In the genomic region with DNA sequence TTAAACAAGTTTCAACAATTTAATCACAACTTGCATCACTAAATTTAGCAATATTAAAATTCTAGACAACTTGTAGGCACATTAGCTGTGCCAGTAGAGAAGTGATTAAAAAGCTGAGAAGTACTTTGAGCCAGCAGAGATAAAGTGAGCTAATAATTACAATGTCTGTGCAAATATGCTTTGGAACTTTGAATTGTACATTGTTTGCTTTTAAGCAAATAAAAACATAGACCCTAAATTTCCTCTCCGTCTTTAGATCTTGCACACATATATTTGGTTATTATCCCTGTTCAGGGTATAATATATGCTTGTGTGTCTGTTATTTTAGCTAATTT, we compare ENCODE assay signal across 1 cellular context.
TF ChIP-seq lines count a peak whose summit lies in the region.

No MANE protein-coding gene starts in this region.

TF ChIP-seq in HepG2, 621 proteins besides CTCF, POLR2A, EP300 and RAD21 (continued from another document and continues in another):
- TF ChIP-seq, protein P1, sequence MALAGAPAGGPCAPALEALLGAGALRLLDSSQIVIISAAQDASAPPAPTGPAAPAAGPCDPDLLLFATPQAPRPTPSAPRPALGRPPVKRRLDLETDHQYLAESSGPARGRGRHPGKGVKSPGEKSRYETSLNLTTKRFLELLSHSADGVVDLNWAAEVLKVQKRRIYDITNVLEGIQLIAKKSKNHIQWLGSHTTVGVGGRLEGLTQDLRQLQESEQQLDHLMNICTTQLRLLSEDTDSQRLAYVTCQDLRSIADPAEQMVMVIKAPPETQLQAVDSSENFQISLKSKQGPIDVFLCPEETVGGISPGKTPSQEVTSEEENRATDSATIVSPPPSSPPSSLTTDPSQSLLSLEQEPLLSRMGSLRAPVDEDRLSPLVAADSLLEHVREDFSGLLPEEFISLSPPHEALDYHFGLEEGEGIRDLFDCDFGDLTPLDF (CRISPR knock-in tag; IDR thresholded peaks at IDR 0.05) = 0 out of 2 replicates have a peak, but pooled peaks have one; percentile 29
- TF ChIP-seq SMYD3 (CRISPR knock-in tag; IDR thresholded peaks at IDR 0.05) (no peak), ZNF20 (CRISPR knock-in tag; IDR thresholded peaks at IDR 0.05) (no peak), IKZF4 (CRISPR knock-in tag; IDR thresholded peaks at IDR 0.05; ENCODE audit: borderline replicate concordance, low read depth, not compliant biosample characterization) (no peak), ARNT2 (CRISPR knock-in tag; IDR thresholded peaks at IDR 0.05; ENCODE audit: low read depth) (no peak), TAF1 (CRISPR knock-in tag; IDR thresholded peaks at IDR 0.05) (no peak), ZNF318 (CRISPR knock-in tag; IDR thresholded peaks at IDR 0.05) (no peak), ZSCAN29 (CRISPR knock-in tag; conservative IDR thresholded peaks at IDR 0.05) (no peak), ZNF567 (CRISPR knock-in tag; IDR thresholded peaks at IDR 0.05; ENCODE audit: borderline replicate concordance) (no peak), ZNF3 (CRISPR knock-in tag; IDR thresholded peaks at IDR 0.05) (no peak), NFKB2 (CRISPR knock-in tag; IDR thresholded peaks at IDR 0.05; ENCODE audit: borderline replicate concordance) (no peak), ELF1 (CRISPR knock-in tag; IDR thresholded peaks at IDR 0.05) (no peak), SUZ12 (IDR thresholded peaks at IDR 0.05; ENCODE audit: low read depth, low read length) (no peak), PRMT3 (CRISPR knock-in tag; IDR thresholded peaks at IDR 0.05; ENCODE audit: borderline replicate concordance, low read depth) (no peak), KDM1A (CRISPR knock-in tag; IDR thresholded peaks at IDR 0.05) (no peak), PITX1 (CRISPR knock-in tag; IDR thresholded peaks at IDR 0.05) (peak; percentile 61), HOXA9 (CRISPR knock-in tag; IDR thresholded peaks at IDR 0.05; ENCODE audit: borderline replicate concordance) (no peak), THRA (CRISPR knock-in tag; IDR thresholded peaks at IDR 0.05; ENCODE audit: borderline replicate concordance) (0 out of 2 replicates have a peak, but pooled peaks have one; percentile 35), AGO2 (optimal IDR thresholded peaks at IDR 0.05; ENCODE audit: low read depth, low read length) (no peak), ZNF577 (CRISPR knock-in tag; IDR thresholded peaks at IDR 0.05; ENCODE audit: borderline replicate concordance, low read depth) (no peak), ADNP (CRISPR knock-in tag; IDR thresholded peaks at IDR 0.05) (no peak), ZNF136 (CRISPR knock-in tag; IDR thresholded peaks at IDR 0.05; ENCODE audit: low read depth) (no peak), PRPF4 (IDR thresholded peaks at IDR 0.05; ENCODE audit: low read depth, low read length, poor library complexity, severe bottlenecking) (no peak), SMAD9 (CRISPR knock-in tag; IDR thresholded peaks at IDR 0.05) (no peak), SP1 (IDR thresholded peaks at IDR 0.05) (no peak), SP1 (CRISPR knock-in tag; IDR thresholded peaks at IDR 0.05) (no peak), DNMT1 (CRISPR knock-in tag; IDR thresholded peaks at IDR 0.05) (no peak), ZNF430 (CRISPR knock-in tag; IDR thresholded peaks at IDR 0.05) (no peak), PHF5A (CRISPR knock-in tag; IDR thresholded peaks at IDR 0.05; ENCODE audit: low read depth, unreplicated experiment) (no peak), ZBTB20 (CRISPR knock-in tag; IDR thresholded peaks at IDR 0.05; ENCODE audit: borderline replicate concordance, low read depth) (no peak; the same call in 1 of the 2 replicates)
- TF ChIP-seq, protein P2, sequence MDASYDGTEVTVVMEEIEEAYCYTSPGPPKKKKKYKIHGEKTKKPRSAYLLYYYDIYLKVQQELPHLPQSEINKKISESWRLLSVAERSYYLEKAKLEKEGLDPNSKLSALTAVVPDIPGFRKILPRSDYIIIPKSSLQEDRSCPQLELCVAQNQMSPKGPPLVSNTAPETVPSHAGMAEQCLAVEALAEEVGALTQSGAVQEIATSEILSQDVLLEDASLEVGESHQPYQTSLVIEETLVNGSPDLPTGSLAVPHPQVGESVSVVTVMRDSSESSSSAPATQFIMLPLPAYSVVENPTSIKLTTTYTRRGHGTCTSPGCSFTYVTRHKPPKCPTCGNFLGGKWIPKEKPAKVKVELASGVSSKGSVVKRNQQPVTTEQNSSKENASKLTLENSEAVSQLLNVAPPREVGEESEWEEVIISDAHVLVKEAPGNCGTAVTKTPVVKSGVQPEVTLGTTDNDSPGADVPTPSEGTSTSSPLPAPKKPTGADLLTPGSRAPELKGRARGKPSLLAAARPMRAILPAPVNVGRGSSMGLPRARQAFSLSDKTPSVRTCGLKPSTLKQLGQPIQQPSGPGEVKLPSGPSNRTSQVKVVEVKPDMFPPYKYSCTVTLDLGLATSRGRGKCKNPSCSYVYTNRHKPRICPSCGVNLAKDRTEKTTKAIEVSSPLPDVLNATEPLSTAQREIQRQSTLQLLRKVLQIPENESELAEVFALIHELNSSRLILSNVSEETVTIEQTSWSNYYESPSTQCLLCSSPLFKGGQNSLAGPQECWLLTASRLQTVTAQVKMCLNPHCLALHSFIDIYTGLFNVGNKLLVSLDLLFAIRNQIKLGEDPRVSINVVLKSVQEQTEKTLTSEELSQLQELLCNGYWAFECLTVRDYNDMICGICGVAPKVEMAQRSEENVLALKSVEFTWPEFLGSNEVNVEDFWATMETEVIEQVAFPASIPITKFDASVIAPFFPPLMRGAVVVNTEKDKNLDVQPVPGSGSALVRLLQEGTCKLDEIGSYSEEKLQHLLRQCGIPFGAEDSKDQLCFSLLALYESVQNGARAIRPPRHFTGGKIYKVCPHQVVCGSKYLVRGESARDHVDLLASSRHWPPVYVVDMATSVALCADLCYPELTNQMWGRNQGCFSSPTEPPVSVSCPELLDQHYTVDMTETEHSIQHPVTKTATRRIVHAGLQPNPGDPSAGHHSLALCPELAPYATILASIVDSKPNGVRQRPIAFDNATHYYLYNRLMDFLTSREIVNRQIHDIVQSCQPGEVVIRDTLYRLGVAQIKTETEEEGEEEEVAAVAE (CRISPR knock-in tag; IDR thresholded peaks at IDR 0.05; ENCODE audit: borderline replicate concordance) = no peak
- TF ChIP-seq, protein P3, sequence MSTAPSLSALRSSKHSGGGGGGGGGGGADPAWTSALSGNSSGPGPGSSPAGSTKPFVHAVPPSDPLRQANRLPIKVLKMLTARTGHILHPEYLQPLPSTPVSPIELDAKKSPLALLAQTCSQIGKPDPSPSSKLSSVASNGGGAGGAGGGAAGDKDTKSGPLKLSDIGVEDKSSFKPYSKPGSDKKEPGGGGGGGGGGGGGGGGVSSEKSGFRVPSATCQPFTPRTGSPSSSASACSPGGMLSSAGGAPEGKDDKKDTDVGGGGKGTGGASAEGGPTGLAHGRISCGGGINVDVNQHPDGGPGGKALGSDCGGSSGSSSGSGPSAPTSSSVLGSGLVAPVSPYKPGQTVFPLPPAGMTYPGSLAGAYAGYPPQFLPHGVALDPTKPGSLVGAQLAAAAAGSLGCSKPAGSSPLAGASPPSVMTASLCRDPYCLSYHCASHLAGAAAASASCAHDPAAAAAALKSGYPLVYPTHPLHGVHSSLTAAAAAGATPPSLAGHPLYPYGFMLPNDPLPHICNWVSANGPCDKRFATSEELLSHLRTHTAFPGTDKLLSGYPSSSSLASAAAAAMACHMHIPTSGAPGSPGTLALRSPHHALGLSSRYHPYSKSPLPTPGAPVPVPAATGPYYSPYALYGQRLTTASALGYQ (CRISPR knock-in tag; IDR thresholded peaks at IDR 0.05) = peak; percentile 89
- TF ChIP-seq, protein P4, sequence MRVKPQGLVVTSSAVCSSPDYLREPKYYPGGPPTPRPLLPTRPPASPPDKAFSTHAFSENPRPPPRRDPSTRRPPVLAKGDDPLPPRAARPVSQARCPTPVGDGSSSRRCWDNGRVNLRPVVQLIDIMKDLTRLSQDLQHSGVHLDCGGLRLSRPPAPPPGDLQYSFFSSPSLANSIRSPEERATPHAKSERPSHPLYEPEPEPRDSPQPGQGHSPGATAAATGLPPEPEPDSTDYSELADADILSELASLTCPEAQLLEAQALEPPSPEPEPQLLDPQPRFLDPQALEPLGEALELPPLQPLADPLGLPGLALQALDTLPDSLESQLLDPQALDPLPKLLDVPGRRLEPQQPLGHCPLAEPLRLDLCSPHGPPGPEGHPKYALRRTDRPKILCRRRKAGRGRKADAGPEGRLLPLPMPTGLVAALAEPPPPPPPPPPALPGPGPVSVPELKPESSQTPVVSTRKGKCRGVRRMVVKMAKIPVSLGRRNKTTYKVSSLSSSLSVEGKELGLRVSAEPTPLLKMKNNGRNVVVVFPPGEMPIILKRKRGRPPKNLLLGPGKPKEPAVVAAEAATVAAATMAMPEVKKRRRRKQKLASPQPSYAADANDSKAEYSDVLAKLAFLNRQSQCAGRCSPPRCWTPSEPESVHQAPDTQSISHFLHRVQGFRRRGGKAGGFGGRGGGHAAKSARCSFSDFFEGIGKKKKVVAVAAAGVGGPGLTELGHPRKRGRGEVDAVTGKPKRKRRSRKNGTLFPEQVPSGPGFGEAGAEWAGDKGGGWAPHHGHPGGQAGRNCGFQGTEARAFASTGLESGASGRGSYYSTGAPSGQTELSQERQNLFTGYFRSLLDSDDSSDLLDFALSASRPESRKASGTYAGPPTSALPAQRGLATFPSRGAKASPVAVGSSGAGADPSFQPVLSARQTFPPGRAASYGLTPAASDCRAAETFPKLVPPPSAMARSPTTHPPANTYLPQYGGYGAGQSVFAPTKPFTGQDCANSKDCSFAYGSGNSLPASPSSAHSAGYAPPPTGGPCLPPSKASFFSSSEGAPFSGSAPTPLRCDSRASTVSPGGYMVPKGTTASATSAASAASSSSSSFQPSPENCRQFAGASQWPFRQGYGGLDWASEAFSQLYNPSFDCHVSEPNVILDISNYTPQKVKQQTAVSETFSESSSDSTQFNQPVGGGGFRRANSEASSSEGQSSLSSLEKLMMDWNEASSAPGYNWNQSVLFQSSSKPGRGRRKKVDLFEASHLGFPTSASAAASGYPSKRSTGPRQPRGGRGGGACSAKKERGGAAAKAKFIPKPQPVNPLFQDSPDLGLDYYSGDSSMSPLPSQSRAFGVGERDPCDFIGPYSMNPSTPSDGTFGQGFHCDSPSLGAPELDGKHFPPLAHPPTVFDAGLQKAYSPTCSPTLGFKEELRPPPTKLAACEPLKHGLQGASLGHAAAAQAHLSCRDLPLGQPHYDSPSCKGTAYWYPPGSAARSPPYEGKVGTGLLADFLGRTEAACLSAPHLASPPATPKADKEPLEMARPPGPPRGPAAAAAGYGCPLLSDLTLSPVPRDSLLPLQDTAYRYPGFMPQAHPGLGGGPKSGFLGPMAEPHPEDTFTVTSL (CRISPR knock-in tag; IDR thresholded peaks at IDR 0.05; ENCODE audit: borderline replicate concordance) = peak; percentile 66; the same call in 1 of the 2 replicates
- TF ChIP-seq, protein P5, sequence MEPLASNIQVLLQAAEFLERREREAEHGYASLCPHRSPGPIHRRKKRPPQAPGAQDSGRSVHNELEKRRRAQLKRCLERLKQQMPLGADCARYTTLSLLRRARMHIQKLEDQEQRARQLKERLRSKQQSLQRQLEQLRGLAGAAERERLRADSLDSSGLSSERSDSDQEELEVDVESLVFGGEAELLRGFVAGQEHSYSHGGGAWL (CRISPR knock-in tag; IDR thresholded peaks at IDR 0.05) = no peak
